Comparison of ENCODE assay signal across 7 cellular contexts in genomic region chr7:66455432-66455831, GRCh38.
DNase-seq lines count a peak whose midpoint lies in the region; ATAC-seq and TF ChIP-seq lines count a peak whose summit lies in the region.
"Not testable (repeated sequence)": the region's sequence is repeated elsewhere in the genome, so short reads cannot be mapped to it uniquely, and the experiment has no call there.

No MANE protein-coding gene starts in this region.

- H3K9ac ChIP-seq in BLaER1; OCI-LY1 (ENCODE audit: low read length); liver (ENCODE audit: low read depth in 1 of 2, low read length in 2 of 2): not testable (repeated sequence)

- not testable (repeated sequence) for H2AFZ ChIP-seq in OCI-LY1 (ENCODE audit: low read length)

- not testable (repeated sequence) for TF ChIP-seq CTCF in OCI-LY1 (IDR thresholded peaks at IDR 0.05; ENCODE audit: low read length); liver (IDR thresholded peaks at IDR 0.05; ENCODE audit: low read depth, low read length, missing input control)

- H3K4me2 ChIP-seq in BLaER1 = peak overlapping the region; percentile 42; the same call in 1 of the 2 replicates
- H3K4me2 ChIP-seq in OCI-LY1 (ENCODE audit: low read length) = not testable (repeated sequence)

- H3K4me1 Mint-ChIP-seq in activated T-helper 1 cell treated with anti-CD3 and anti-CD28 coated beads, Interleukin-12 subunit alpha, Interleukin-12 subunit beta, Interleukin-2, Interleukin-4 antibody, amounts not matched to agents 30 ng/mL and 10 ng/mL and 1 ng/mL, durations not matched to agents 14 hours and 24 hours and 36 hours (ENCODE audit: low read depth) = peaks cover 32% of the 10 kb centered on the region
- H3K4me1 Mint-ChIP-seq in stimulated activated effector memory CD8-positive, alpha-beta T cell treated with anti-CD3 and anti-CD28 coated beads, Interleukin-12 subunit alpha, Interleukin-12 subunit beta, amount 100 ng/mL, for 72 hours = peaks cover 11% of the 10 kb centered on the region
- peaks cover 36% of the 10 kb centered on the region for H3K4me1 Mint-ChIP-seq in stimulated activated naive CD8-positive, alpha-beta T cell treated with anti-CD3 and anti-CD28 coated beads, Interleukin-15, amount 100 ng/mL, for 72 hours

- peak overlapping the region; percentile 74 for H3K27ac Mint-ChIP-seq in activated T-helper 1 cell treated with anti-CD3 and anti-CD28 coated beads, Interleukin-12 subunit alpha, Interleukin-12 subunit beta, Interleukin-2, Interleukin-4 antibody, amounts not matched to agents 30 ng/mL and 10 ng/mL and 1 ng/mL, durations not matched to agents 14 hours and 24 hours and 36 hours
- H3K27ac Mint-ChIP-seq in stimulated activated effector memory CD8-positive, alpha-beta T cell treated with anti-CD3 and anti-CD28 coated beads, Interleukin-12 subunit alpha, Interleukin-12 subunit beta, amount 100 ng/mL, for 72 hours = peak overlapping the region; percentile 49
- H3K27ac Mint-ChIP-seq in stimulated activated naive CD8-positive, alpha-beta T cell treated with anti-CD3 and anti-CD28 coated beads, Interleukin-15, amount 100 ng/mL, for 72 hours = peak overlapping the region in 1 of 2 donors; percentile 39

- not testable (repeated sequence) for H3K27me3 Mint-ChIP-seq in activated T-helper 1 cell treated with anti-CD3 and anti-CD28 coated beads, Interleukin-12 subunit alpha, Interleukin-12 subunit beta, Interleukin-2, Interleukin-4 antibody, amounts not matched to agents 30 ng/mL and 10 ng/mL and 1 ng/mL, durations not matched to agents 14 hours and 24 hours and 36 hours (ENCODE audit: insufficient read depth); stimulated activated naive CD8-positive, alpha-beta T cell treated with anti-CD3 and anti-CD28 coated beads, Interleukin-15, amount 100 ng/mL, for 72 hours

- not testable (repeated sequence) for H3K79me2 ChIP-seq in OCI-LY1 (ENCODE audit: insufficient read depth, low read length)

- not testable (repeated sequence) for DNase-seq in activated T-helper 1 cell treated with anti-CD3 and anti-CD28 coated beads, Interleukin-12 subunit alpha, Interleukin-12 subunit beta, Interleukin-2, Interleukin-4 antibody, amounts not matched to agents 30 ng/mL and 10 ng/mL and 1 ng/mL, durations not matched to agents 14 hours and 24 hours and 36 hours (ENCODE audit: low spot score); stimulated activated effector memory CD8-positive, alpha-beta T cell treated with anti-CD3 and anti-CD28 coated beads, Interleukin-12 subunit alpha, Interleukin-12 subunit beta, amount 100 ng/mL, for 72 hours (ENCODE audit: low spot score in 2 of 2); stimulated activated naive CD8-positive, alpha-beta T cell treated with anti-CD3 and anti-CD28 coated beads, Interleukin-15, amount 100 ng/mL, for 72 hours

- H3K4me3 ChIP-seq in BLaER1; OCI-LY1 (ENCODE audit: low read depth, low read length, poor library complexity, severe bottlenecking); liver (ENCODE audit: low read depth in 1 of 3, low read length in 3 of 3): not testable (repeated sequence)

- H3K4me3 Mint-ChIP-seq in activated T-helper 1 cell treated with anti-CD3 and anti-CD28 coated beads, Interleukin-12 subunit alpha, Interleukin-12 subunit beta, Interleukin-2, Interleukin-4 antibody, amounts not matched to agents 30 ng/mL and 10 ng/mL and 1 ng/mL, durations not matched to agents 14 hours and 24 hours and 36 hours; stimulated activated effector memory CD8-positive, alpha-beta T cell treated with anti-CD3 and anti-CD28 coated beads, Interleukin-12 subunit alpha, Interleukin-12 subunit beta, amount 100 ng/mL, for 72 hours: not testable (repeated sequence)
- H3K4me3 Mint-ChIP-seq in stimulated activated naive CD8-positive, alpha-beta T cell treated with anti-CD3 and anti-CD28 coated beads, Interleukin-15, amount 100 ng/mL, for 72 hours = peak overlapping the region in 1 of 2 donors; percentile 1

- not testable (repeated sequence) for H3F3A ChIP-seq in OCI-LY1 (ENCODE audit: insufficient read depth, low read length)

- WGBS in liver = 86% methylated on average over 1 of the region's 1 CpG

- intact Hi-C loops in activated T-helper 1 cell treated with anti-CD3 and anti-CD28 coated beads, Interleukin-12 subunit alpha, Interleukin-12 subunit beta, Interleukin-2, Interleukin-4 antibody, amounts not matched to agents 30 ng/mL and 10 ng/mL and 1 ng/mL, durations not matched to agents 14 hours and 24 hours and 36 hours (cut with micrococcal nuclease) = not testable (repeated sequence)

- not testable (repeated sequence) for H3K36me3 ChIP-seq in BLaER1; OCI-LY1 (ENCODE audit: insufficient read depth, low read length); liver (ENCODE audit: control insufficient read depth in 4 of 4, insufficient read depth in 3 of 4, low read depth in 1 of 4, low read length in 3 of 4)

- peak; percentile 31 for ATAC-seq in HG02610 (IDR thresholded peaks at IDR 0.05; ENCODE audit: unreplicated experiment)
- not testable (repeated sequence) for ATAC-seq in stimulated activated effector memory CD8-positive, alpha-beta T cell treated with anti-CD3 and anti-CD28 coated beads, Interleukin-12 subunit alpha, Interleukin-12 subunit beta, amount 100 ng/mL, for 72 hours
- ATAC-seq in stimulated activated naive CD8-positive, alpha-beta T cell treated with anti-CD3 and anti-CD28 coated beads, Interleukin-15, amount 100 ng/mL, for 72 hours = peak; percentile 56

- H3K9me3 Mint-ChIP-seq in activated T-helper 1 cell treated with anti-CD3 and anti-CD28 coated beads, Interleukin-12 subunit alpha, Interleukin-12 subunit beta, Interleukin-2, Interleukin-4 antibody, amounts not matched to agents 30 ng/mL and 10 ng/mL and 1 ng/mL, durations not matched to agents 14 hours and 24 hours and 36 hours; stimulated activated effector memory CD8-positive, alpha-beta T cell treated with anti-CD3 and anti-CD28 coated beads, Interleukin-12 subunit alpha, Interleukin-12 subunit beta, amount 100 ng/mL, for 72 hours; stimulated activated naive CD8-positive, alpha-beta T cell treated with anti-CD3 and anti-CD28 coated beads, Interleukin-15, amount 100 ng/mL, for 72 hours: not testable (repeated sequence)

- H4K20me1 ChIP-seq in BLaER1; OCI-LY1 (ENCODE audit: insufficient read depth, low read length): not testable (repeated sequence)

- not testable (repeated sequence) for TF ChIP-seq RAD21 in liver (IDR thresholded peaks at IDR 0.05)

- H3K9me2 ChIP-seq in OCI-LY1 (ENCODE audit: low read depth, low read length) = not testable (repeated sequence)

- not testable (repeated sequence) for H3K36me3 Mint-ChIP-seq in activated T-helper 1 cell treated with anti-CD3 and anti-CD28 coated beads, Interleukin-12 subunit alpha, Interleukin-12 subunit beta, Interleukin-2, Interleukin-4 antibody, amounts not matched to agents 30 ng/mL and 10 ng/mL and 1 ng/mL, durations not matched to agents 14 hours and 24 hours and 36 hours (ENCODE audit: low read depth); stimulated activated effector memory CD8-positive, alpha-beta T cell treated with anti-CD3 and anti-CD28 coated beads, Interleukin-12 subunit alpha, Interleukin-12 subunit beta, amount 100 ng/mL, for 72 hours

- H3K27me3 ChIP-seq in BLaER1; OCI-LY1 (ENCODE audit: insufficient read depth, low read length); liver (ENCODE audit: control insufficient read depth in 4 of 4, insufficient read depth in 4 of 4, low read length in 3 of 4): not testable (repeated sequence)

- not testable (repeated sequence) for H3K27ac ChIP-seq in BLaER1
- H3K27ac ChIP-seq in OCI-LY1 (ENCODE audit: low read depth, low read length, poor library complexity, severe bottlenecking) (peak overlapping the region; percentile 37), liver (ENCODE audit: low read depth in 1 of 2, low read length in 2 of 2) (peak overlapping the region; percentile 46 to 73)

- H3K4me1 ChIP-seq in BLaER1 = peaks cover 52% of the 10 kb centered on the region
- peaks cover 46% of the 10 kb centered on the region for H3K4me1 ChIP-seq in OCI-LY1 (ENCODE audit: insufficient read depth, low read length, severe bottlenecking)
- H3K4me1 ChIP-seq in liver (ENCODE audit: control insufficient read depth in 4 of 4, insufficient read depth in 4 of 4, low read length in 3 of 4) = peaks cover 2 to 21% (median 8%) of the 10 kb centered on the region in 4 donors

- not testable (repeated sequence) for H3K9me3 ChIP-seq in BLaER1; OCI-LY1 (ENCODE audit: low read length); liver (ENCODE audit: control insufficient read depth in 4 of 4, low read length in 3 of 4)
